Comparison of ENCODE assay signal across 11 cellular contexts in genomic region chr21:15311510-15311909, GRCh38.
"Had no signal": no experiment of that assay in that cellular context is flagged by ENCODE, and none has a peak within 500 bp of the region (broad histone marks: within the 10 kb centered on the region; RNA-seq: fewer than 3 reads in every experiment).

No MANE protein-coding gene starts in this region.

- H3K4me2 ChIP-seq: GM23338 had no signal

- H3K9me3 ChIP-seq: HAP-1 had no signal

- H3K27ac ChIP-seq: GM23248 had no signal

- H2AFZ ChIP-seq: GM23248, GM23338 had no signal

- DNase-seq: GM23248, GOT3, H7, H9, HCEC 1CT, HFFc6 had no signal

- ATAC-seq: GM23338, HCT116 had no signal

- H3K4me3 ChIP-seq: GM23248, GM23338, HAP-1 had no signal

- H3K4me1 ChIP-seq: HAP-1 had no signal

- FAIRE-seq: H1, H54 had no signal

- H3K36me3 ChIP-seq: HAP-1 had no signal

- H3K9ac ChIP-seq: GM23248 had no signal
